In the genomic region with DNA sequence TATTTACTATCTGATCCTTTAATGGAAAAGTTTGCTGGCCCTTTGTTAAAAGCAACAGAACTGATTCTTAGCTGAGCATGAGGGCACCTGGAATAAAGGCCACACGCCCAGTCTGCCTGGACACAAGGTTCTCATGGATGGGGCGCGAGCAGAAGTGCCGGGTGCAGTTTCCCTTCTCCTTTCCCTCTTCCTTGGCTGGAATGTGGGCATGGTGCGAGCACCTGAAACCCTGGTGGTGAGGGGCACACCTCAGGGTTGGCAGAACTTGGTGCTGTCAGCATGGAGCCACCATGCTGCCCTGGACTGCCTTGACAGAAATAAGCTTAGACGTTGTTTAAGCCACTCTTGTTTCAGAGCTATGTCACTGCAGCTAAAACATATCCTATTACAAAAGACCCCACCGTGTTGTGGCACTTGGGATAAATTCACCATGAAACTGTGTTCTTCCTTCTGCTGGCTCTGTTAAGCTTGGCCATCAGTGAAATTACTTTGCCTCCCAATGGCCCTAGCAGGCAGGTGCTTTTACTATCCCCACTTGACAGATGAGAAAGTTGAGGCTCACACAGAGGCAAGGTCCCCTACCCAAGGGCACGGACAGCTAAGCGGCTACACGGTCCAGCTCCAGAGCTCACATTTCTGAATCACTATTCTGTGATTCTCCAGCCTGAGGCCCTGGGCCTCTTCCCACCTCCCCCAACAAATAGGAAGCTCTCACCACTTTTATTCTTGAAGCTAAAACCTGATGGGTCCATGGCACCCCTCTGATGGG, we compare ENCODE assay signal across 17 cellular contexts.
A peak's percentile ranks its signal among the peaks of the same experiment; 100 is the strongest.
DNase-seq lines count a peak whose midpoint lies in the region; ATAC-seq, FAIRE-seq and TF ChIP-seq lines count a peak whose summit lies in the region.
"Had no signal": no experiment of that assay in that cellular context is flagged by ENCODE, and none has a peak within 500 bp of the region (broad histone marks: within the 10 kb centered on the region; RNA-seq: fewer than 3 reads in every experiment).

No MANE protein-coding gene starts in this region.

- no peaks in the 10 kb centered on the region for H3K9me3 ChIP-seq in GM12878 (replicated peaks; ENCODE audit: control insufficient read depth, insufficient read depth, low read length)
- no peaks in the 10 kb centered on the region for H3K9me3 ChIP-seq in osteoblast (ENCODE audit: low read depth, low read length)

- WGBS in GM12878 (ENCODE audit: insufficient coverage, insufficient replicate concordance, low lambda C conversion rate, missing lambda C conversion rate), result 58% methylated on average over 10 of the region's 10 CpGs

- RAD21 ChIA-PET in GM12878 (lab: Charles Lee; ENCODE audit: unreplicated experiment), result interaction anchor here (0.7 to 2.6 kb wide), 12 partner anchors 9 to 194 kb away, joined by 3 to 25 read pairs (median 4); no protein-coding TSS in a partner anchor

- TF ChIP-seq EP300 in GM12878 (IDR thresholded peaks at IDR 0.05; ENCODE audit: borderline replicate concordance in 1 of 2, control insufficient read depth in 1 of 2, low read depth in 2 of 2, low read length in 2 of 2), result no peak

- H3K27ac ChIP-seq in GM12878 (ENCODE audit: control insufficient read depth, insufficient read depth) (peak overlapping the region; percentile 52), osteoblast (ENCODE audit: low read depth, low read length) (no peak overlapping the region)
- H3K27ac ChIP-seq: 22Rv1 had no signal

- H3K36me3 ChIP-seq in GM12878 (ENCODE audit: control insufficient read depth in 2 of 2, insufficient read depth in 2 of 2, low read length in 1 of 2) (peaks cover 25 to 27% of the 10 kb centered on the region in 2 experiments), osteoblast (ENCODE audit: insufficient read depth, low read length) (no peaks in the 10 kb centered on the region)

- in situ Hi-C loops in GM12878 (cut with MboI), result no loop called here

- H4K20me1 ChIP-seq in GM12878 (ENCODE audit: control insufficient read depth, insufficient read depth) (peaks cover 6% of the 10 kb centered on the region; the same call in 1 of the 2 replicates), osteoblast (ENCODE audit: insufficient read depth, low read length) (peaks cover 2% of the 10 kb centered on the region)

- POLR2A ChIA-PET in GM12878 (lab: Charles Lee), result interaction anchor here (1.0 to 1.2 kb wide), 3 partner anchors 12 to 110 kb away, joined by 3 to 4 read pairs (median 3); no protein-coding TSS in a partner anchor

- intact Hi-C loops in GM12878 (cut with micrococcal nuclease; ENCODE audit: unreplicated experiment), result loop anchor here (2.0 to 10.0 kb wide), 2 partner anchors 113 to 193 kb away; no protein-coding TSS in a partner anchor

- H2AFZ ChIP-seq in GM12878 (ENCODE audit: control insufficient read depth, low read depth, low read length) (no peak overlapping the region), osteoblast (ENCODE audit: low read length) (no peak overlapping the region)

- no peak for FAIRE-seq in GM12878 (lab: Jason Lieb, UNC)

- H3K27me3 ChIP-seq in GM12878 (replicated peaks in 1 of 2; ENCODE audit: control insufficient read depth in 2 of 2, insufficient read depth in 2 of 2, low read length in 1 of 2), result no peaks in the 10 kb centered on the region
- H3K27me3 ChIP-seq in osteoblast (ENCODE audit: insufficient read depth, low read length), result no peaks in the 10 kb centered on the region

- DNase-seq in T-helper 1 cell, result no peak
- DNase-seq in GM12878 (ENCODE audit: low read depth, low spot score), result no peak
- no peak for DNase-seq in stimulated activated effector memory CD8-positive, alpha-beta T cell treated with anti-CD3 and anti-CD28 coated beads, Interleukin-12 subunit alpha, Interleukin-12 subunit beta, amount 100 ng/mL, for 72 hours (ENCODE audit: low spot score in 2 of 2)
- no peak for DNase-seq in osteoblast (ENCODE audit: insufficient read length, low spot score, missing footprints)
- DNase-seq in NCI-H748 treated with DMSO at 0.1 percent for 48 hours (lab: John Stamatoyannopoulos, UW), result no peak
- DNase-seq: activated CD8-positive, alpha-beta memory T cell treated with anti-CD3 and anti-CD28 coated beads for 24 hours; activated naive CD4-positive, alpha-beta T cell treated with anti-CD3 and anti-CD28 coated beads, Interleukin-2, amount 10 ng/mL, durations not matched to agents 7 days and 5 days; central memory CD4-positive, alpha-beta T cell; GDM1; HFFc6; Karpas-422; NCI-H187 treated with DMSO at 0.1 percent for 48 hours; T-helper 9 cell had no signal

- no peak overlapping the region for H3K4me3 Mint-ChIP-seq in T-helper 1 cell treated with Interleukin-12 subunit alpha and Interleukin-12 subunit beta and Interleukin-4 antibody, amounts not matched to agents 30 μg/mL and 1 μg/mL, for 36 hours
- no peak overlapping the region for H3K4me3 Mint-ChIP-seq in stimulated activated effector memory CD8-positive, alpha-beta T cell treated with anti-CD3 and anti-CD28 coated beads, Interleukin-12 subunit alpha, Interleukin-12 subunit beta, amount 100 ng/mL, for 72 hours
- H3K4me3 Mint-ChIP-seq: activated naive CD4-positive, alpha-beta T cell treated with anti-CD3 and anti-CD28 coated beads, Interleukin-2, amount 10 ng/mL, durations not matched to agents 7 days and 5 days; HFFc6 had no signal

- no peaks in the 10 kb centered on the region for H3K27me3 Mint-ChIP-seq in T-helper 1 cell treated with Interleukin-12 subunit alpha and Interleukin-12 subunit beta and Interleukin-4 antibody, amounts not matched to agents 30 μg/mL and 1 μg/mL, for 36 hours (ENCODE audit: low read depth)

- BruUV-seq in GM12878 (replicated peaks; lab: Mats Ljungman, UMichigan), result no TSS peak

- H3K9me3 Mint-ChIP-seq in T-helper 1 cell treated with Interleukin-12 subunit alpha and Interleukin-12 subunit beta and Interleukin-4 antibody, amounts not matched to agents 30 μg/mL and 1 μg/mL, for 36 hours, result peaks cover 3% of the 10 kb centered on the region
- H3K9me3 Mint-ChIP-seq in stimulated activated effector memory CD8-positive, alpha-beta T cell treated with anti-CD3 and anti-CD28 coated beads, Interleukin-12 subunit alpha, Interleukin-12 subunit beta, amount 100 ng/mL, for 72 hours, result no peaks in the 10 kb centered on the region
- H3K9me3 Mint-ChIP-seq: activated naive CD4-positive, alpha-beta T cell treated with anti-CD3 and anti-CD28 coated beads, Interleukin-2, amount 10 ng/mL, durations not matched to agents 7 days and 5 days; HFFc6 had no signal

- H3K4me1 ChIP-seq in GM12878 (ENCODE audit: control insufficient read depth, insufficient read depth, low read length) (peaks cover 46% of the 10 kb centered on the region), osteoblast (ENCODE audit: insufficient read depth, low read length) (peaks cover 9% of the 10 kb centered on the region)

- H3K4me3 ChIP-seq in GM12878, result no peak overlapping the region
- H3K4me3 ChIP-seq in osteoblast (ENCODE audit: insufficient read depth, low read length), result no peak overlapping the region

- H3K4me1 Mint-ChIP-seq in T-helper 1 cell treated with Interleukin-12 subunit alpha and Interleukin-12 subunit beta and Interleukin-4 antibody, amounts not matched to agents 30 μg/mL and 1 μg/mL, for 36 hours (ENCODE audit: low read depth), result peaks cover 62% of the 10 kb centered on the region
- H3K4me1 Mint-ChIP-seq in stimulated activated effector memory CD8-positive, alpha-beta T cell treated with anti-CD3 and anti-CD28 coated beads, Interleukin-12 subunit alpha, Interleukin-12 subunit beta, amount 100 ng/mL, for 72 hours, result peaks cover 84% of the 10 kb centered on the region

- peaks cover 50% of the 10 kb centered on the region for H3K36me3 Mint-ChIP-seq in T-helper 1 cell treated with Interleukin-12 subunit alpha and Interleukin-12 subunit beta and Interleukin-4 antibody, amounts not matched to agents 30 μg/mL and 1 μg/mL, for 36 hours (ENCODE audit: low read depth)
- peaks cover 70% of the 10 kb centered on the region for H3K36me3 Mint-ChIP-seq in stimulated activated effector memory CD8-positive, alpha-beta T cell treated with anti-CD3 and anti-CD28 coated beads, Interleukin-12 subunit alpha, Interleukin-12 subunit beta, amount 100 ng/mL, for 72 hours

- H3K27ac Mint-ChIP-seq in T-helper 1 cell treated with Interleukin-12 subunit alpha and Interleukin-12 subunit beta and Interleukin-4 antibody, amounts not matched to agents 30 μg/mL and 1 μg/mL, for 36 hours, result peak overlapping the region; percentile 66
- peak overlapping the region; percentile 92 for H3K27ac Mint-ChIP-seq in stimulated activated effector memory CD8-positive, alpha-beta T cell treated with anti-CD3 and anti-CD28 coated beads, Interleukin-12 subunit alpha, Interleukin-12 subunit beta, amount 100 ng/mL, for 72 hours
- H3K27ac Mint-ChIP-seq: activated naive CD4-positive, alpha-beta T cell treated with anti-CD3 and anti-CD28 coated beads, Interleukin-2, amount 10 ng/mL, durations not matched to agents 7 days and 5 days; HFFc6 had no signal

- CTCF ChIA-PET in GM12878 (lab: Yijun Ruan, JAX), result interaction anchor here (0.6 to 1.6 kb wide), 8 partner anchors 13 to 985 kb away, joined by 3 to 5 read pairs (median 3); no protein-coding TSS in a partner anchor

- H3K79me2 ChIP-seq in GM12878 (ENCODE audit: control insufficient read depth, insufficient read depth, low read length) (peaks cover 63% of the 10 kb centered on the region), osteoblast (ENCODE audit: insufficient read depth, low read length) (no peaks in the 10 kb centered on the region)

- SMC1A ChIA-PET in GM12878 (lab: Charles Lee; ENCODE audit: uncharacterized antibody, unreplicated experiment), result interaction anchor here (0.6 to 15.6 kb wide), 18 partner anchors 10 to 193 kb away, joined by 3 to 141 read pairs (median 5); no protein-coding TSS in a partner anchor

- TF ChIP-seq POLR2A in GM12878 (IDR thresholded peaks at IDR 0.05; ENCODE audit: low read depth, low read length), result no peak

- H3K4me2 ChIP-seq in GM12878 (ENCODE audit: control insufficient read depth, insufficient read depth) (peak overlapping the region; percentile 32), osteoblast (ENCODE audit: insufficient read depth, low read length) (no peak overlapping the region)

- no peak overlapping the region for H3K9ac ChIP-seq in GM12878 (ENCODE audit: control insufficient read depth, insufficient read depth, low read length)

- TF ChIP-seq CTCF in GM12878 (IDR thresholded peaks at IDR 0.05 in 2 of 3, conservative IDR thresholded peaks at IDR 0.05 in 1 of 3; ENCODE audit: control insufficient read depth in 2 of 3, extremely low read depth in 1 of 3, insufficient read depth in 1 of 3, low read depth in 3 of 3, low read length in 3 of 3) (no peak), osteoblast (IDR thresholded peaks at IDR 0.05; ENCODE audit: extremely low read depth, low read depth, low read length) (no peak)

- ATAC-seq in HG03066 (IDR thresholded peaks at IDR 0.05; ENCODE audit: low read depth, unreplicated experiment) (peak; percentile 28), GM12878 (peak; percentile 52), HG02970 (IDR thresholded peaks at IDR 0.05; ENCODE audit: low FRiP score, unreplicated experiment) (no peak)
- ATAC-seq in stimulated activated effector memory CD8-positive, alpha-beta T cell treated with anti-CD3 and anti-CD28 coated beads, Interleukin-12 subunit alpha, Interleukin-12 subunit beta, amount 100 ng/mL, for 72 hours, result no peak

- TF ChIP-seq RAD21 in GM12878 (IDR thresholded peaks at IDR 0.05; ENCODE audit: insufficient read depth, low read depth, low read length), result no peak

TF ChIP-seq in GM12878, 131 proteins besides CTCF, POLR2A, EP300 and RAD21:
- TF ChIP-seq SMARCA5 (IDR thresholded peaks at IDR 0.05), result peak; percentile 63; the same call in 1 of the 2 replicates
- TF ChIP-seq HDAC6 (IDR thresholded peaks at IDR 0.05; ENCODE audit: unreplicated experiment), result no peak
TF ChIP-seq in GM12878: peak in this region for 1.

Comparison
In these comparisons a context has a peak if more than half of its experiments do, and no peak if none do; other contexts are left out.
1. ATAC-seq: peak in HG03066 (single experiment) and GM12878 (single experiment); none in stimulated activated effector memory CD8-positive, alpha-beta T cell treated with anti-CD3 and anti-CD28 coated beads, Interleukin-12 subunit alpha, Interleukin-12 subunit beta, amount 100 ng/mL, for 72 hours (single experiment) and HG02970 (single experiment).